1 cellular context compared by ENCODE assay signal in genomic region chr10:29622382-29622885, GRCh38.
TF ChIP-seq lines count a peak whose summit lies in the region.

No MANE protein-coding gene starts in this region.

TF ChIP-seq in H1, 55 proteins besides CTCF, POLR2A, EP300 and RAD21:
- no peak for TF ChIP-seq TBP (IDR thresholded peaks at IDR 0.05; ENCODE audit: low read depth, low read length)
- TF ChIP-seq HDAC2 (IDR thresholded peaks at IDR 0.05; ENCODE audit: borderline replicate concordance in 1 of 2, low read depth in 2 of 2, low read length in 2 of 2), result no peak
- no peak for TF ChIP-seq SP1 (IDR thresholded peaks at IDR 0.05; ENCODE audit: low read depth, low read length)
